Comparison of ENCODE assay signal across 12 cellular contexts in genomic region chr5:140243855-140244254, GRCh38. TPM values are rescaled to one million over a fixed set of nuclear protein-coding genes. Genes with fewer than 3 reads are reported as not detected.
DNase-seq lines count a peak whose midpoint lies in the region; ATAC-seq and TF ChIP-seq lines count a peak whose summit lies in the region.
"Had no signal": no experiment of that assay in that cellular context is flagged by ENCODE, and none has a peak within 500 bp of the region (broad histone marks: within the 10 kb centered on the region; RNA-seq: fewer than 3 reads in every experiment).

No MANE protein-coding gene starts in this region.

- DNase-seq in NCI-H1092 (lab: John Stamatoyannopoulos, UW) (peak; percentile 88), NCI-H2196 treated with DMSO at 0.1 percent for 48 hours (lab: John Stamatoyannopoulos, UW; ENCODE audit: unreplicated experiment) (peak; percentile 95), hepatocyte (ENCODE audit: low spot score) (no peak), epidermal melanocyte (ENCODE audit: insufficient read length, low spot score) (no peak), GM13977 (ENCODE audit: low spot score) (no peak)
- DNase-seq in stimulated activated naive CD8-positive, alpha-beta T cell treated with anti-CD3 and anti-CD28 coated beads, Interleukin-15, Interleukin-2, amounts not matched to agents 100 U/mL and 50 U/mL, for 24 hours, result no peak

- peaks cover 0 to 29% (median 17%) of the 10 kb centered on the region in 11 experiments; a peak in 18 of 22 replicates for H3K36me3 ChIP-seq in BLaER1 treated with 17β-estradiol and CSF1 and Interleukin-3, amounts not matched to agents 10 nM and 100 nM
- H3K36me3 ChIP-seq in hepatocyte (replicated peaks; ENCODE audit: insufficient read depth, low read depth), result no peaks in the 10 kb centered on the region

- peaks cover 59 to 79% (median 72%) of the 10 kb centered on the region in 10 experiments for H3K4me1 ChIP-seq in BLaER1 treated with 17β-estradiol and CSF1 and Interleukin-3, amounts not matched to agents 10 nM and 100 nM
- H3K4me1 ChIP-seq in hepatocyte (ENCODE audit: insufficient read depth), result peaks cover 27% of the 10 kb centered on the region

- in situ Hi-C loops in GM13977 (cut with MboI; ENCODE audit: low pct_unique_long_range_greater_than_20kb, low sequenced_read_pairs, unreplicated experiment), result loop anchor here (5.0 kb wide), 1 partner anchor 108 kb away; no protein-coding TSS in a partner anchor

- H3K4me2 ChIP-seq in BLaER1 treated with 17β-estradiol and CSF1 and Interleukin-3, amounts not matched to agents 10 nM and 100 nM, result peak overlapping the region in 6 of 11 experiments; percentile 10 to 97 (median 94); a peak in 3 of 22 replicates
- H3K4me2 ChIP-seq in hepatocyte, result no peak overlapping the region

- ATAC-seq in GM21825 (IDR thresholded peaks at IDR 0.05; ENCODE audit: unreplicated experiment), result no peak
- no peak for ATAC-seq in stimulated activated naive CD8-positive, alpha-beta T cell treated with anti-CD3 and anti-CD28 coated beads, Interleukin-15, Interleukin-2, amounts not matched to agents 100 U/mL and 50 U/mL, for 24 hours

- peak overlapping the region in 8 of 11 experiments; percentile 24 to 96 (median 78); a peak in 10 of 22 replicates for H3K27ac ChIP-seq in BLaER1 treated with 17β-estradiol and CSF1 and Interleukin-3, amounts not matched to agents 10 nM and 100 nM
- peak overlapping the region; percentile 22 for H3K27ac ChIP-seq in hepatocyte
- H3K27ac ChIP-seq: adrenal gland, cardiac muscle cell, SJCRH30 had no signal

- peaks cover 16% of the 10 kb centered on the region for H3K79me2 ChIP-seq in hepatocyte

- TF ChIP-seq CTCF in hepatocyte (IDR thresholded peaks at IDR 0.05; ENCODE audit: poor library complexity) (no peak), GM13977 (IDR thresholded peaks at IDR 0.05; ENCODE audit: extremely low read depth, insufficient read depth, missing control alignments) (no peak)

- 95% methylated on average over 3 of the region's 3 CpGs for WGBS in hepatocyte (ENCODE audit: low lambda C conversion rate, missing lambda C conversion rate)

- H3K4me3 ChIP-seq in BLaER1 treated with 17β-estradiol and CSF1 and Interleukin-3, amounts not matched to agents 10 nM and 100 nM, result no peak overlapping the region
- no peak overlapping the region for H3K4me3 ChIP-seq in hepatocyte
- H3K4me3 ChIP-seq: adrenal gland, cardiac muscle cell, GM12878, SJCRH30 had no signal

- peaks cover 0 to 57% (median 0%) of the 10 kb centered on the region in 11 experiments; a peak in 7 of 22 replicates for H4K20me1 ChIP-seq in BLaER1 treated with 17β-estradiol and CSF1 and Interleukin-3, amounts not matched to agents 10 nM and 100 nM
- H4K20me1 ChIP-seq in hepatocyte (ENCODE audit: insufficient read depth, poor library complexity, severe bottlenecking), result peaks cover 10% of the 10 kb centered on the region

- peak overlapping the region in 6 of 11 experiments; percentile 40 to 80 (median 74); a peak in 8 of 22 replicates for H3K9ac ChIP-seq in BLaER1 treated with 17β-estradiol and CSF1 and Interleukin-3, amounts not matched to agents 10 nM and 100 nM

- H2AFZ ChIP-seq in hepatocyte, result no peak overlapping the region

- H3K9me3 ChIP-seq in BLaER1 treated with 17β-estradiol and CSF1 and Interleukin-3, amounts not matched to agents 10 nM and 100 nM (replicated peaks in 1 of 11), result no peaks in the 10 kb centered on the region
- H3K9me3 ChIP-seq in hepatocyte (ENCODE audit: low read depth), result no peaks in the 10 kb centered on the region
- H3K9me3 ChIP-seq: adrenal gland, SJCRH30 had no signal

- H3K27me3 ChIP-seq in BLaER1 treated with 17β-estradiol and CSF1 and Interleukin-3, amounts not matched to agents 10 nM and 100 nM, result no peaks in the 10 kb centered on the region
- H3K27me3 ChIP-seq in hepatocyte, result no peaks in the 10 kb centered on the region
- H3K27me3 ChIP-seq: adrenal gland, cardiac muscle cell, SJCRH30 had no signal

- no peaks in the 10 kb centered on the region for H3K9me2 ChIP-seq in hepatocyte (replicated peaks; ENCODE audit: insufficient read depth)

RNA-seq across cellular contexts. Expression of gene PFDN1, which starts 59.0 kb away (rescaled TPM):
- 84.1 and 86.1 TPM in 2 replicates for total RNA-seq in hepatocyte
- polyA plus RNA-seq in hepatocyte, result 97.6 and 98.0 TPM in 2 replicates

Comparison
In these comparisons a context has a peak if more than half of its experiments do, and no peak if none do; other contexts are left out.
1. DNase-seq: peak in NCI-H1092 (single experiment) and NCI-H2196 treated with DMSO at 0.1 percent for 48 hours (single experiment); none in hepatocyte (single experiment), stimulated activated naive CD8-positive, alpha-beta T cell treated with anti-CD3 and anti-CD28 coated beads, Interleukin-15, Interleukin-2, amounts not matched to agents 100 U/mL and 50 U/mL, for 24 hours (single experiment), epidermal melanocyte (single experiment) and GM13977 (single experiment).